In genomic region chr11:110349109-110349996, GRCh38 we compare ENCODE assay signal across 9 cellular contexts. TPM values are rescaled to one million over a fixed set of nuclear protein-coding genes. Genes with fewer than 3 reads are reported as not detected.
DNase-seq lines count a peak whose midpoint lies in the region; ATAC-seq and TF ChIP-seq lines count a peak whose summit lies in the region.
"Had no signal": no experiment of that assay in that cellular context is flagged by ENCODE, and none has a peak within 500 bp of the region (broad histone marks: within the 10 kb centered on the region; RNA-seq: fewer than 3 reads in every experiment).

No MANE protein-coding gene starts in this region.

- H3K36me3 Mint-ChIP-seq in Caco-2 (ENCODE audit: insufficient read depth, unreplicated experiment): no peaks in the 10 kb centered on the region
- H3K36me3 Mint-ChIP-seq in activated naive CD8-positive, alpha-beta T cell treated with anti-CD3 and anti-CD28 coated beads for 36 hours: peaks cover 3% of the 10 kb centered on the region

- H3K36me3 ChIP-seq in Caco-2 (ENCODE audit: control insufficient read depth, insufficient read depth, low read length) (no peaks in the 10 kb centered on the region), gastroesophageal sphincter (no peaks in the 10 kb centered on the region), colonic mucosa (no peaks in the 10 kb centered on the region)
- H3K36me3 ChIP-seq: pancreas had no signal

- H3K4me3 ChIP-seq in Caco-2 (ENCODE audit: low read depth, low read length): no peak overlapping the region
- H3K4me3 ChIP-seq in gastroesophageal sphincter: no peak overlapping the region
- H3K4me3 ChIP-seq in colonic mucosa: no peak overlapping the region
- H3K4me3 ChIP-seq: pancreas had no signal

- intact Hi-C loops in Caco-2 (cut with micrococcal nuclease; ENCODE audit: unreplicated experiment): no loop called here
- intact Hi-C loops in left cardiac atrium (cut with DNase I): no loop called here
- intact Hi-C loops in colonic mucosa (cut with DNase I): no loop called here

- no peak for TF ChIP-seq EP300 in gastroesophageal sphincter (IDR thresholded peaks at IDR 0.05)

- peaks cover 9% of the 10 kb centered on the region for H3K9me3 Mint-ChIP-seq in Caco-2 (ENCODE audit: unreplicated experiment)
- H3K9me3 Mint-ChIP-seq in activated naive CD8-positive, alpha-beta T cell treated with anti-CD3 and anti-CD28 coated beads for 36 hours: peaks cover 3% of the 10 kb centered on the region

- no peak overlapping the region for H3K4me3 Mint-ChIP-seq in Caco-2 (ENCODE audit: unreplicated experiment)
- H3K4me3 Mint-ChIP-seq in activated naive CD8-positive, alpha-beta T cell treated with anti-CD3 and anti-CD28 coated beads for 36 hours: peak overlapping the region; percentile 42

- H3K27ac Mint-ChIP-seq in Caco-2 (ENCODE audit: unreplicated experiment): peak overlapping the region; percentile 34
- peak overlapping the region; percentile 96 for H3K27ac Mint-ChIP-seq in activated naive CD8-positive, alpha-beta T cell treated with anti-CD3 and anti-CD28 coated beads for 36 hours

- CTCF ChIA-PET in Caco-2 (lab: Charles Lee): interaction anchor here (0.6 to 1.0 kb wide), 3 partner anchors 16 to 80 kb away, joined by 3 to 4 read pairs (median 3); partner anchors contain the start of gene FDX1

- no peaks in the 10 kb centered on the region for H3K27me3 Mint-ChIP-seq in Caco-2 (ENCODE audit: insufficient read depth, unreplicated experiment)
- H3K27me3 Mint-ChIP-seq in activated naive CD8-positive, alpha-beta T cell treated with anti-CD3 and anti-CD28 coated beads for 36 hours: no peaks in the 10 kb centered on the region

- H3K27me3 ChIP-seq in Caco-2 (replicated peaks; ENCODE audit: control insufficient read depth, insufficient read depth, low read length) (no peaks in the 10 kb centered on the region), gastroesophageal sphincter (no peaks in the 10 kb centered on the region), colonic mucosa (no peaks in the 10 kb centered on the region)
- H3K27me3 ChIP-seq: pancreas had no signal

- peak overlapping the region in 2 of 4 donors; percentile 14 to 25 for H3K27ac ChIP-seq in gastroesophageal sphincter
- no peak overlapping the region for H3K27ac ChIP-seq in colonic mucosa

- ATAC-seq in GM21381 (IDR thresholded peaks at IDR 0.05; ENCODE audit: unreplicated experiment): peak; percentile 85
- ATAC-seq in HG03565 (IDR thresholded peaks at IDR 0.05; ENCODE audit: unreplicated experiment): peak; percentile 79
- ATAC-seq in gastroesophageal sphincter: no peak
- no peak for ATAC-seq in left cardiac atrium

- no peak for TF ChIP-seq CTCF in Caco-2 (IDR thresholded peaks at IDR 0.05; ENCODE audit: insufficient read depth in 1 of 2, low read depth in 1 of 2, low read length in 1 of 2, severe bottlenecking in 1 of 2, unreplicated experiment in 1 of 2)
- TF ChIP-seq CTCF in gastroesophageal sphincter (IDR thresholded peaks at IDR 0.05): no peak
- no peak for TF ChIP-seq CTCF in colonic mucosa (IDR thresholded peaks at IDR 0.05)

- DNase-seq in Caco-2 (no peak), left cardiac atrium (no peak), colonic mucosa (no peak)
- peak; percentile 82 for DNase-seq in activated naive CD8-positive, alpha-beta T cell treated with anti-CD3 and anti-CD28 coated beads for 36 hours
- DNase-seq in stimulated activated CD4-positive, alpha-beta T cell treated with anti-CD3 and anti-CD28 coated beads, TNF-alpha, amount 100 ng/mL, for 48 hours (ENCODE audit: low read depth in 3 of 3): peak; percentile 56 to 71 (median 67)
- DNase-seq: pancreas had no signal

- no peak overlapping the region for H3K9ac ChIP-seq in colonic mucosa (ENCODE audit: low read depth in 2 of 2, low read length in 2 of 2)

- TF ChIP-seq POLR2A in gastroesophageal sphincter (IDR thresholded peaks at IDR 0.05): no peak

- POLR2A ChIA-PET in Caco-2 (lab: Charles Lee): interaction anchor here (0.6 kb wide), 1 partner anchor 256 kb away, joined by 3 read pairs; the partner anchor contains the start of gene ZC3H12C

- no TSS peak for BruUV-seq in Caco-2 (replicated peaks; lab: Mats Ljungman, UMichigan)

- H3K9me3 ChIP-seq in Caco-2 (no peaks in the 10 kb centered on the region), gastroesophageal sphincter (no peaks in the 10 kb centered on the region), colonic mucosa (no peaks in the 10 kb centered on the region)
- H3K9me3 ChIP-seq: pancreas had no signal

- H3K4me1 ChIP-seq in Caco-2 (peaks cover 24% of the 10 kb centered on the region), gastroesophageal sphincter (no peaks in the 10 kb centered on the region), colonic mucosa (no peaks in the 10 kb centered on the region)

- peaks cover 32% of the 10 kb centered on the region for H3K4me1 Mint-ChIP-seq in Caco-2 (ENCODE audit: low read depth, unreplicated experiment)
- H3K4me1 Mint-ChIP-seq in activated naive CD8-positive, alpha-beta T cell treated with anti-CD3 and anti-CD28 coated beads for 36 hours: peaks cover 49% of the 10 kb centered on the region

- 60 to 71% methylated on average over 4 to 7 of the region's 7 CpGs for WGBS in gastroesophageal sphincter (ENCODE audit: low coverage in 1 of 2), 2 donors

RNA-seq across cellular contexts. Expression of gene RDX, which starts 52.9 kb away (rescaled TPM):
- 250 and 251 TPM in 2 replicates for total RNA-seq in Caco-2 (2022)
- total RNA-seq in activated naive CD8-positive, alpha-beta T cell treated with anti-CD3 and anti-CD28 coated beads for 36 hours: 10 to 100 TPM; 33.7 to 35.6 TPM
- 100 to 1,000 TPM in 2 of 4 donors, 10 to 100 TPM in 2; 75.7 to 114 (median 106) TPM for total RNA-seq in gastroesophageal sphincter
- 100 to 1,000 TPM in 1 of 2 donors, 10 to 100 TPM in 1; 97.5 to 100 TPM for total RNA-seq in left cardiac atrium
- 10 to 100 TPM; 17.9 to 20.5 TPM for total RNA-seq in colonic mucosa

Comparison
In these comparisons a context has a peak if more than half of its experiments do, and no peak if none do; other contexts are left out.
1. DNase-seq: peak in activated naive CD8-positive, alpha-beta T cell treated with anti-CD3 and anti-CD28 coated beads for 36 hours (single experiment) and stimulated activated CD4-positive, alpha-beta T cell treated with anti-CD3 and anti-CD28 coated beads, TNF-alpha, amount 100 ng/mL, for 48 hours (3 of 3); none in Caco-2 (0 of 2), left cardiac atrium (single experiment) and colonic mucosa (single experiment).
2. ATAC-seq: peak in GM21381 (single experiment) and HG03565 (single experiment); none in gastroesophageal sphincter (single experiment) and left cardiac atrium (0 of 2).